Comparison of ENCODE assay signal across 12 cellular contexts in the genomic region with DNA sequence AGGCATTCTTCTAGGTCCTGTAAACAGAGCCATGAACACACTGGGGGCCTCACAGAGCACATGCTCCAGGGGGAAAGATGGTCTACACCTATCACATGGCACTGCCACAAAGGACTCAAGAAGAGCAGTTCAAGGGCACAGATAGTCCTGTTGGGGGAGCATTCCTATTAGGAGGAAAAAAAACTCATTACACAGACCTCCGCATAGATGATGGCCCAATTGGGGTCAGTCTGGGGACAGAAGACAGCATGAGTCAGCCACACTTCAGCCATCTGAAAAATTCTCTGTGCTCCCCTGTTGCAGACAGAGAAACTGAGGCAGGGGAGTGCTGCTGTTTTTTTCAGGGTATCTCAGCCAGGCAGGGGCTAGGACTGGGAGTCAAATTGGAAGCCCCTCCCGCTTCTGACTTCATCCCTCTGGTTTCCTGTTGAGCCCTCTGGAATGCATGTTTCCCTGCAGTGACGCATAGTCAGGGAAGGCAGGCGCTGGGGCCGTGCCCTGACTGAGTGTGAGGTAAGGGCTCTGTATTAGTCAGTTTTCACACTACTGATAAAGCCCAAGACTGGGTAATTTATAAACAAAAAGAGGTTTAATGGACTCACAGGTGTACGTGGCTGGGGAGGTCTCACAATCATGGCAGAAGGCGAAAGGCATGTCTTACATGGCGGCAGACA.
DNase-seq lines count a peak whose midpoint lies in the region; ATAC-seq, FAIRE-seq and TF ChIP-seq lines count a peak whose summit lies in the region.
"Had no signal": no experiment of that assay in that cellular context is flagged by ENCODE, and none has a peak within 500 bp of the region (broad histone marks: within the 10 kb centered on the region; RNA-seq: fewer than 3 reads in every experiment).

No MANE protein-coding gene starts in this region.

- H3K27ac Mint-ChIP-seq in activated naive CD8-positive, alpha-beta T cell treated with anti-CD3 and anti-CD28 coated beads, Interleukin-2, amount 10 ng/mL, durations not matched to agents 7 days and 5 days = peak overlapping the region; percentile 31
- H3K27ac Mint-ChIP-seq in activated naive CD8-positive, alpha-beta T cell treated with anti-CD3 and anti-CD28 coated beads for 36 hours = no peak overlapping the region
- H3K27ac Mint-ChIP-seq: activated T-cell treated with anti-CD3 and anti-CD28 coated beads, Interleukin-2, amount 50 U/mL, for 24 hours had no signal

- WGBS in tibial nerve, 2 donors = 58 to 61% methylated on average over 8 of the region's 8 CpGs

- FAIRE-seq in bronchial epithelial cell (lab: Jason Lieb, UNC) = peak; percentile 23

- no peak overlapping the region for H3K4me3 ChIP-seq in bronchial epithelial cell (ENCODE audit: low read depth, low read length)
- H3K4me3 ChIP-seq in kidney epithelial cell (ENCODE audit: low read depth, low read length) = no peak overlapping the region
- H3K4me3 ChIP-seq in tibial nerve = no peak overlapping the region
- H3K4me3 ChIP-seq: SK-N-MC, upper lobe of left lung had no signal

- H3K36me3 ChIP-seq in bronchial epithelial cell (ENCODE audit: control insufficient read depth, insufficient read depth, low read length) (no peaks in the 10 kb centered on the region), kidney epithelial cell (ENCODE audit: control insufficient read depth, insufficient read depth, low read length) (no peaks in the 10 kb centered on the region), tibial nerve (no peaks in the 10 kb centered on the region)
- H3K36me3 ChIP-seq: upper lobe of left lung had no signal

- H3K36me3 Mint-ChIP-seq in activated naive CD8-positive, alpha-beta T cell treated with anti-CD3 and anti-CD28 coated beads, Interleukin-2, amount 10 ng/mL, durations not matched to agents 7 days and 5 days = no peaks in the 10 kb centered on the region
- H3K36me3 Mint-ChIP-seq in activated naive CD8-positive, alpha-beta T cell treated with anti-CD3 and anti-CD28 coated beads for 36 hours = no peaks in the 10 kb centered on the region

- no peak for TF ChIP-seq POLR2A in tibial nerve (IDR thresholded peaks at IDR 0.05)

- peaks cover 4% of the 10 kb centered on the region for H3K4me1 Mint-ChIP-seq in activated naive CD8-positive, alpha-beta T cell treated with anti-CD3 and anti-CD28 coated beads, Interleukin-2, amount 10 ng/mL, durations not matched to agents 7 days and 5 days
- peaks cover 3% of the 10 kb centered on the region for H3K4me1 Mint-ChIP-seq in activated naive CD8-positive, alpha-beta T cell treated with anti-CD3 and anti-CD28 coated beads for 36 hours

- peaks cover 0 to 53% (median 20%) of the 10 kb centered on the region in 4 donors for H3K4me1 ChIP-seq in tibial nerve

- H3K27ac ChIP-seq in tibial nerve = peak overlapping the region; percentile 30 to 98 (median 92)
- H3K27ac ChIP-seq: 22Rv1, SK-N-MC, upper lobe of left lung had no signal

- no peak for ATAC-seq in activated naive CD8-positive, alpha-beta T cell treated with anti-CD3 and anti-CD28 coated beads, Interleukin-2, amount 10 ng/mL, durations not matched to agents 7 days and 5 days (ENCODE audit: low read depth)

- DNase-seq in activated naive CD8-positive, alpha-beta T cell treated with anti-CD3 and anti-CD28 coated beads, Interleukin-2, amount 10 ng/mL, durations not matched to agents 7 days and 5 days = no peak
- DNase-seq in activated naive CD8-positive, alpha-beta T cell treated with anti-CD3 and anti-CD28 coated beads for 36 hours = no peak
- DNase-seq in bronchial epithelial cell (ENCODE audit: low read depth) = peak; percentile 97
- DNase-seq in kidney epithelial cell (ENCODE audit: low read depth) = peak; percentile 93
- no peak for DNase-seq in tibial nerve (ENCODE audit: low spot score in 2 of 2)
- DNase-seq in hypothalamus (lab: John Stamatoyannopoulos, UW) = no peak
- DNase-seq in cerebellum (ENCODE audit: low spot score) = no peak
- DNase-seq in cortex of kidney (lab: John Stamatoyannopoulos, UW) = no peak
- DNase-seq: activated T-cell treated with anti-CD3 and anti-CD28 coated beads, Interleukin-2, amount 50 U/mL, for 24 hours; upper lobe of left lung had no signal

- H3K9me3 Mint-ChIP-seq in activated naive CD8-positive, alpha-beta T cell treated with anti-CD3 and anti-CD28 coated beads, Interleukin-2, amount 10 ng/mL, durations not matched to agents 7 days and 5 days = peaks cover 1% of the 10 kb centered on the region
- H3K9me3 Mint-ChIP-seq in activated naive CD8-positive, alpha-beta T cell treated with anti-CD3 and anti-CD28 coated beads for 36 hours = peaks cover 6% of the 10 kb centered on the region
- H3K9me3 Mint-ChIP-seq: activated T-cell treated with anti-CD3 and anti-CD28 coated beads, Interleukin-2, amount 50 U/mL, for 24 hours had no signal

- H3K27me3 ChIP-seq in bronchial epithelial cell (ENCODE audit: control insufficient read depth, insufficient read depth, low read length) = no peaks in the 10 kb centered on the region
- no peaks in the 10 kb centered on the region for H3K27me3 ChIP-seq in kidney epithelial cell (ENCODE audit: control insufficient read depth, insufficient read depth, low read length)
- H3K27me3 ChIP-seq in tibial nerve = no peaks in the 10 kb centered on the region
- H3K27me3 ChIP-seq: upper lobe of left lung had no signal

- POLR2A ChIA-PET in activated naive CD8-positive, alpha-beta T cell treated with anti-CD3 and anti-CD28 coated beads, Interleukin-2, amount 10 ng/mL, durations not matched to agents 7 days and 5 days (lab: Charles Lee) = no interaction called here

- H3K9me3 ChIP-seq in tibial nerve = no peaks in the 10 kb centered on the region
- H3K9me3 ChIP-seq: upper lobe of left lung had no signal

- no peaks in the 10 kb centered on the region for H3K27me3 Mint-ChIP-seq in activated naive CD8-positive, alpha-beta T cell treated with anti-CD3 and anti-CD28 coated beads, Interleukin-2, amount 10 ng/mL, durations not matched to agents 7 days and 5 days
- no peaks in the 10 kb centered on the region for H3K27me3 Mint-ChIP-seq in activated naive CD8-positive, alpha-beta T cell treated with anti-CD3 and anti-CD28 coated beads for 36 hours
- H3K27me3 Mint-ChIP-seq: activated T-cell treated with anti-CD3 and anti-CD28 coated beads, Interleukin-2, amount 50 U/mL, for 24 hours had no signal

- peak in 1 of 2 donors; percentile 78 for TF ChIP-seq EP300 in tibial nerve (IDR thresholded peaks at IDR 0.05)

- no peak overlapping the region for H3K4me3 Mint-ChIP-seq in activated naive CD8-positive, alpha-beta T cell treated with anti-CD3 and anti-CD28 coated beads, Interleukin-2, amount 10 ng/mL, durations not matched to agents 7 days and 5 days
- H3K4me3 Mint-ChIP-seq in activated naive CD8-positive, alpha-beta T cell treated with anti-CD3 and anti-CD28 coated beads for 36 hours = no peak overlapping the region
- H3K4me3 Mint-ChIP-seq: activated T-cell treated with anti-CD3 and anti-CD28 coated beads, Interleukin-2, amount 50 U/mL, for 24 hours had no signal

- TF ChIP-seq CTCF in bronchial epithelial cell (IDR thresholded peaks at IDR 0.05; ENCODE audit: insufficient read depth, low read length, severe bottlenecking) = no peak
- no peak for TF ChIP-seq CTCF in kidney epithelial cell (IDR thresholded peaks at IDR 0.05; ENCODE audit: insufficient read depth, low read length, poor library complexity, severe bottlenecking)
- no peak for TF ChIP-seq CTCF in tibial nerve (IDR thresholded peaks at IDR 0.05)

Comparison
In these comparisons a context has a peak if more than half of its experiments do, and no peak if none do; other contexts are left out.
1. DNase-seq: peak in bronchial epithelial cell (single experiment) and kidney epithelial cell (single experiment); none in activated naive CD8-positive, alpha-beta T cell treated with anti-CD3 and anti-CD28 coated beads, Interleukin-2, amount 10 ng/mL, durations not matched to agents 7 days and 5 days (single experiment), activated naive CD8-positive, alpha-beta T cell treated with anti-CD3 and anti-CD28 coated beads for 36 hours (single experiment), tibial nerve (0 of 2), hypothalamus (0 of 51), cerebellum (single experiment) and cortex of kidney (single experiment).